Comparison of ENCODE assay signal across 13 cellular contexts in genomic region chr3:55543228-55543627, GRCh38. TPM values are rescaled to one million over a fixed set of nuclear protein-coding genes. Genes with fewer than 3 reads are reported as not detected.
"Had no signal": no experiment of that assay in that cellular context is flagged by ENCODE, and none has a peak within 500 bp of the region (broad histone marks: within the 10 kb centered on the region; RNA-seq: fewer than 3 reads in every experiment).

No MANE protein-coding gene starts in this region.

- DNase-seq: activated CD4-positive, alpha-beta T cell treated with anti-CD3 and anti-CD28 coated beads for 1 hour; activated CD4-positive, alpha-beta T cell treated with anti-CD3 and anti-CD28 coated beads, Interleukin-2, amount 50 U/mL, for 4 hours; activated naive CD4-positive, alpha-beta T cell treated with anti-CD3 and anti-CD28 coated beads for 36 hours; activated naive CD8-positive, alpha-beta T cell treated with anti-CD3 and anti-CD28 coated beads, Interleukin-2, amount 50 U/mL, for 24 hours; aorta; left ventricle myocardium inferior; naive B cell; stimulated activated naive B cell treated with anti-CD40 and anti-IgM and Interleukin-4, amounts not matched to agents 10 μg/mL and 1 μg/mL and 100 μg/mL, for 72 hours; tibial artery had no signal

- H3K4me1 Mint-ChIP-seq: activated naive CD8-positive, alpha-beta T cell treated with anti-CD3 and anti-CD28 coated beads, Interleukin-2, amount 50 U/mL, for 24 hours; naive B cell; stimulated activated naive B cell treated with anti-CD40 and anti-IgM and Interleukin-4, amounts not matched to agents 10 μg/mL and 1 μg/mL and 100 μg/mL, for 72 hours had no signal

- H3K9me3 Mint-ChIP-seq: activated naive CD4-positive, alpha-beta T cell treated with anti-CD3 and anti-CD28 coated beads for 36 hours; activated naive CD8-positive, alpha-beta T cell treated with anti-CD3 and anti-CD28 coated beads, Interleukin-2, amount 50 U/mL, for 24 hours; activated T-helper 2 cell treated with anti-CD3 and anti-CD28 coated beads, Interferon-gamma antibody, Interleukin-2, Interleukin-4, amounts not matched to agents 10 μg/mL and 5 μg/mL and 100 μg/mL, durations not matched to agents 14 hours and 24 hours and 36 hours had no signal

- H3K27ac Mint-ChIP-seq: activated naive CD4-positive, alpha-beta T cell treated with anti-CD3 and anti-CD28 coated beads for 36 hours; activated naive CD8-positive, alpha-beta T cell treated with anti-CD3 and anti-CD28 coated beads, Interleukin-2, amount 50 U/mL, for 24 hours; activated T-helper 2 cell treated with anti-CD3 and anti-CD28 coated beads, Interferon-gamma antibody, Interleukin-2, Interleukin-4, amounts not matched to agents 10 μg/mL and 5 μg/mL and 100 μg/mL, durations not matched to agents 14 hours and 24 hours and 36 hours; naive B cell; stimulated activated naive B cell treated with anti-CD40 and anti-IgM and Interleukin-4, amounts not matched to agents 10 μg/mL and 1 μg/mL and 100 μg/mL, for 72 hours had no signal

- H3K27ac ChIP-seq: left ventricle myocardium inferior, neutrophil, tibial artery, VCaP had no signal

- H3K4me3 ChIP-seq: left ventricle myocardium inferior, tibial artery had no signal

- H3K27me3 ChIP-seq: neutrophil had no signal

- H3K9me3 ChIP-seq: left ventricle myocardium inferior, neutrophil, tibial artery had no signal

- H3K36me3 Mint-ChIP-seq: naive B cell; stimulated activated naive B cell treated with anti-CD40 and anti-IgM and Interleukin-4, amounts not matched to agents 10 μg/mL and 1 μg/mL and 100 μg/mL, for 72 hours had no signal

- ATAC-seq: activated naive CD8-positive, alpha-beta T cell treated with anti-CD3 and anti-CD28 coated beads, Interleukin-2, amount 50 U/mL, for 24 hours; stimulated activated naive B cell treated with anti-CD40 and anti-IgM and Interleukin-4, amounts not matched to agents 10 μg/mL and 1 μg/mL and 100 μg/mL, for 72 hours had no signal

- H3K27me3 Mint-ChIP-seq: activated naive CD8-positive, alpha-beta T cell treated with anti-CD3 and anti-CD28 coated beads, Interleukin-2, amount 50 U/mL, for 24 hours; stimulated activated naive B cell treated with anti-CD40 and anti-IgM and Interleukin-4, amounts not matched to agents 10 μg/mL and 1 μg/mL and 100 μg/mL, for 72 hours had no signal

- H3K36me3 ChIP-seq: left ventricle myocardium inferior, neutrophil, tibial artery had no signal

- H3K4me3 Mint-ChIP-seq: activated naive CD4-positive, alpha-beta T cell treated with anti-CD3 and anti-CD28 coated beads for 36 hours; activated naive CD8-positive, alpha-beta T cell treated with anti-CD3 and anti-CD28 coated beads, Interleukin-2, amount 50 U/mL, for 24 hours; naive B cell; stimulated activated naive B cell treated with anti-CD40 and anti-IgM and Interleukin-4, amounts not matched to agents 10 μg/mL and 1 μg/mL and 100 μg/mL, for 72 hours had no signal

- H3K4me1 ChIP-seq: left ventricle myocardium inferior, tibial artery had no signal

RNA-seq across cellular contexts. Expression of gene WNT5A, which starts 56.1 kb away (rescaled TPM):
- total RNA-seq: activated naive CD4-positive, alpha-beta T cell treated with anti-CD3 and anti-CD28 coated beads for 36 hours; T-helper 1 cell treated with Interleukin-12 subunit alpha and Interleukin-12 subunit beta and Interleukin-4 antibody, amounts not matched to agents 30 ng/mL and 1 ng/mL, for 36 hours had no signal
